26 cellular contexts compared by ENCODE assay signal in genomic region chr3:178765472-178765871, GRCh38.
"Had no signal": no experiment of that assay in that cellular context is flagged by ENCODE, and none has a peak within 500 bp of the region (broad histone marks: within the 10 kb centered on the region; RNA-seq: fewer than 3 reads in every experiment).

No MANE protein-coding gene starts in this region.

- H3K36me3 ChIP-seq: neural progenitor cell, ovary, spleen, suprapubic skin, tibial artery, transverse colon, upper lobe of right lung, uterus had no signal

- H3K27me3 ChIP-seq: neural progenitor cell, ovary, spleen, suprapubic skin, testis, tibial artery, transverse colon, upper lobe of right lung, uterus had no signal

- H3K9ac ChIP-seq: neural progenitor cell, parathyroid adenoma had no signal

- H3K9me3 ChIP-seq: ovary, psoas muscle, spleen, suprapubic skin, testis, tibial artery, transverse colon, upper lobe of right lung, uterus had no signal

- H3K4me2 ChIP-seq: neural progenitor cell, smooth muscle cell had no signal

- H2AFZ ChIP-seq: neural progenitor cell, parathyroid adenoma had no signal

- H3K4me1 ChIP-seq: parathyroid adenoma, psoas muscle, spleen, suprapubic skin, testis, transverse colon, upper lobe of right lung, uterus had no signal

- DNase-seq: natural killer cell; occipital lobe; ovary; posterior cingulate gyrus; psoas muscle; right cardiac atrium; spleen; stimulated activated CD4-positive, alpha-beta T cell treated with anti-CD3 and anti-CD28 coated beads, Interleukin-12 subunit alpha, Interleukin-12 subunit beta, amount 100 ng/mL, for 4 hours; stimulated activated CD4-positive, alpha-beta T cell treated with anti-CD3 and anti-CD28 coated beads, Interleukin-1b, Interleukin-23, amount 100 ng/mL, for 48 hours; stimulated activated CD4-positive, alpha-beta T cell treated with anti-CD3 and anti-CD28 coated beads, Interleukin-4, amount 100 ng/mL, for 1 hour; stimulated activated CD4-positive, alpha-beta T cell treated with anti-CD3 and anti-CD28 coated beads, Interleukin-4, amount 100 ng/mL, for 4 hours; stimulated activated CD8-positive, alpha-beta memory T cell treated with anti-CD3 and anti-CD28 coated beads, Interleukin-4, amount 100 ng/mL, for 48 hours; stimulated activated naive CD4-positive, alpha-beta T cell; stimulated activated naive CD8-positive, alpha-beta T cell treated with anti-CD3 and anti-CD28 coated beads, Interleukin-15, amount 100 ng/mL, for 72 hours; stimulated activated naive CD8-positive, alpha-beta T cell treated with anti-CD3 and anti-CD28 coated beads, Interleukin-15, Interleukin-2, amounts not matched to agents 100 U/mL and 50 U/mL, for 24 hours; substantia nigra; testis; tibial artery; transverse colon; upper lobe of right lung; uterus had no signal

- H3K27ac ChIP-seq: neural progenitor cell, ovary, parathyroid adenoma, psoas muscle, skin epidermis, spleen, suprapubic skin, testis, tibial artery, transverse colon, upper lobe of right lung, uterus had no signal

- H3K4me3 ChIP-seq: neural progenitor cell, ovary, psoas muscle, skin epidermis, smooth muscle cell, spleen, suprapubic skin, testis, tibial artery, transverse colon, upper lobe of right lung, uterus had no signal
